In genomic region chr7:41915861-41916260, GRCh38 we compare ENCODE assay signal across 18 cellular contexts.
DNase-seq lines count a peak whose midpoint lies in the region; ATAC-seq and TF ChIP-seq lines count a peak whose summit lies in the region.
"Had no signal": no experiment of that assay in that cellular context is flagged by ENCODE, and none has a peak within 500 bp of the region (broad histone marks: within the 10 kb centered on the region; RNA-seq: fewer than 3 reads in every experiment).

No MANE protein-coding gene starts in this region.

- H3K27me3 ChIP-seq in AG04450 (ENCODE audit: control insufficient read depth, insufficient read depth, low read length): no peaks in the 10 kb centered on the region
- H3K27me3 ChIP-seq in CD4-positive, alpha-beta memory T cell (ENCODE audit: insufficient read depth, low read length): no peaks in the 10 kb centered on the region
- H3K27me3 ChIP-seq: upper lobe of left lung had no signal

- H3K4me1 ChIP-seq in CD4-positive, alpha-beta memory T cell (ENCODE audit: insufficient read depth, low read length): no peaks in the 10 kb centered on the region
- H3K4me1 ChIP-seq: Caco-2 had no signal

- H3K27me3 Mint-ChIP-seq in chondrocyte (ENCODE audit: low read depth) (no peaks in the 10 kb centered on the region), osteocyte (ENCODE audit: unreplicated experiment) (no peaks in the 10 kb centered on the region)
- H3K27me3 Mint-ChIP-seq in CD4-positive, alpha-beta memory T cell: peaks cover 9% of the 10 kb centered on the region in 2 donors

- H3K4me3 ChIP-seq in AG04450 (ENCODE audit: low read depth, low read length) (no peak overlapping the region), NB4 (ENCODE audit: low read depth, low read length) (no peak overlapping the region)
- H3K4me3 ChIP-seq in CD4-positive, alpha-beta memory T cell (ENCODE audit: low read length in 2 of 2): no peak overlapping the region
- H3K4me3 ChIP-seq: upper lobe of left lung had no signal

- H3K4me1 Mint-ChIP-seq in chondrocyte (ENCODE audit: low read depth) (peaks cover 71% of the 10 kb centered on the region), osteocyte (ENCODE audit: unreplicated experiment) (peaks cover 75% of the 10 kb centered on the region)
- H3K4me1 Mint-ChIP-seq in CD4-positive, alpha-beta memory T cell: no peaks in the 10 kb centered on the region

- TF ChIP-seq CTCF in AG04450 (IDR thresholded peaks at IDR 0.05; ENCODE audit: low read depth, low read length) (no peak), NB4 (IDR thresholded peaks at IDR 0.05; ENCODE audit: low read depth, low read length) (no peak), chondrocyte (IDR thresholded peaks at IDR 0.05) (no peak), osteocyte (IDR thresholded peaks at IDR 0.05) (no peak)

- POLR2A ChIA-PET in AG04450 (lab: Yijun Ruan, JAX): interaction anchor here (1.3 to 1.5 kb wide), 2 partner anchors 14 to 35 kb away, joined by 3 read pairs; no protein-coding TSS in a partner anchor
- POLR2A ChIA-PET in CD4-positive, alpha-beta memory T cell (lab: Charles Lee; ENCODE audit: partially characterized antibody): no interaction called here

- peak overlapping the region; percentile 80 for H3K27ac ChIP-seq in AG04450 (ENCODE audit: low read depth, low read length)
- H3K27ac ChIP-seq in CD4-positive, alpha-beta memory T cell (ENCODE audit: low read depth, low read length): no peak overlapping the region
- H3K27ac ChIP-seq: upper lobe of left lung had no signal

- H3K36me3 ChIP-seq in CD4-positive, alpha-beta memory T cell (ENCODE audit: insufficient read depth, low read length): no peaks in the 10 kb centered on the region
- H3K36me3 ChIP-seq: upper lobe of left lung had no signal

- H3K9me3 Mint-ChIP-seq in chondrocyte (ENCODE audit: low read depth) (peaks cover 12% of the 10 kb centered on the region), osteocyte (ENCODE audit: unreplicated experiment) (peaks cover 10% of the 10 kb centered on the region)
- H3K9me3 Mint-ChIP-seq in CD4-positive, alpha-beta memory T cell: no peaks in the 10 kb centered on the region
- H3K9me3 Mint-ChIP-seq: activated T-cell treated with anti-CD3 and anti-CD28 coated beads, Interleukin-2, amount 50 U/mL, for 72 hours had no signal

- no peak for TF ChIP-seq POLR2A in NB4 (IDR thresholded peaks at IDR 0.05; ENCODE audit: extremely low read depth, insufficient read length)

- DNase-seq in AG04450 (ENCODE audit: low read depth, low spot score): no peak
- DNase-seq in NB4 (ENCODE audit: low read depth): peak; percentile 39
- no peak for DNase-seq in chondrocyte (ENCODE audit: low spot score)
- no peak for DNase-seq in osteocyte (ENCODE audit: extremely low spot score, unreplicated experiment)
- DNase-seq in ecto neural progenitor cell (ENCODE audit: low spot score): no peak
- DNase-seq in OCI-M2 (lab: John Stamatoyannopoulos, UW; ENCODE audit: unreplicated experiment): no peak
- no peak for DNase-seq in CD4-positive, alpha-beta memory T cell
- DNase-seq: activated CD4-positive, alpha-beta T cell treated with anti-CD3 and anti-CD28 coated beads, Interleukin-2, amount 50 U/mL, for 48 hours; activated T-cell treated with anti-CD3 and anti-CD28 coated beads, Interleukin-2, amount 50 U/mL, for 72 hours; Caco-2; head of caudate nucleus; islet precursor cell; NCI-H1417; NK-92 treated with Interleukin-12 subunit alpha and Interleukin-12 subunit beta, amount 100 ng/mL, for 24 hours; occipital lobe; upper lobe of left lung had no signal

- H3K27ac Mint-ChIP-seq in chondrocyte (ENCODE audit: unreplicated experiment) (peak overlapping the region; percentile 97), osteocyte (ENCODE audit: unreplicated experiment) (peak overlapping the region; percentile 97)
- H3K27ac Mint-ChIP-seq in CD4-positive, alpha-beta memory T cell: peak overlapping the region in 1 of 7 donors; percentile 31
- H3K27ac Mint-ChIP-seq: activated T-cell treated with anti-CD3 and anti-CD28 coated beads, Interleukin-2, amount 50 U/mL, for 72 hours had no signal

- no peak for ATAC-seq in GM18520 (IDR thresholded peaks at IDR 0.05; ENCODE audit: unreplicated experiment)
- ATAC-seq: activated T-cell treated with anti-CD3 and anti-CD28 coated beads, Interleukin-2, amount 50 U/mL, for 72 hours; HCT116 had no signal

- intact Hi-C loops in CD4-positive, alpha-beta memory T cell (cut with micrococcal nuclease): no loop called here

- H3K4me3 Mint-ChIP-seq in chondrocyte (ENCODE audit: unreplicated experiment): no peak overlapping the region
- no peak overlapping the region for H3K4me3 Mint-ChIP-seq in osteocyte (ENCODE audit: unreplicated experiment)
- no peak overlapping the region for H3K4me3 Mint-ChIP-seq in CD4-positive, alpha-beta memory T cell
- H3K4me3 Mint-ChIP-seq: activated T-cell treated with anti-CD3 and anti-CD28 coated beads, Interleukin-2, amount 50 U/mL, for 72 hours had no signal

- H3K36me3 Mint-ChIP-seq in chondrocyte (ENCODE audit: low read depth) (no peaks in the 10 kb centered on the region), osteocyte (ENCODE audit: unreplicated experiment) (no peaks in the 10 kb centered on the region)
- no peaks in the 10 kb centered on the region for H3K36me3 Mint-ChIP-seq in CD4-positive, alpha-beta memory T cell

- CTCF ChIA-PET in AG04450 (lab: Charles Lee): interaction anchor here (0.6 to 3.1 kb wide), 3 partner anchors 15 to 27 kb away, joined by 3 to 15 read pairs (median 3); no protein-coding TSS in a partner anchor
- CTCF ChIA-PET in CD4-positive, alpha-beta memory T cell (lab: Charles Lee; ENCODE audit: partially characterized antibody): interaction anchor here (1.8 kb wide), 1 partner anchor 25 kb away, joined by 5 read pairs; no protein-coding TSS in a partner anchor

- H3K9me3 ChIP-seq in AG04450 (ENCODE audit: control insufficient read depth, insufficient read depth, low read length): no peaks in the 10 kb centered on the region
- H3K9me3 ChIP-seq in CD4-positive, alpha-beta memory T cell (ENCODE audit: control insufficient read depth in 1 of 2, low read length in 2 of 2): no peaks in the 10 kb centered on the region
- H3K9me3 ChIP-seq: Caco-2, upper lobe of left lung had no signal
